In the genomic region with DNA sequence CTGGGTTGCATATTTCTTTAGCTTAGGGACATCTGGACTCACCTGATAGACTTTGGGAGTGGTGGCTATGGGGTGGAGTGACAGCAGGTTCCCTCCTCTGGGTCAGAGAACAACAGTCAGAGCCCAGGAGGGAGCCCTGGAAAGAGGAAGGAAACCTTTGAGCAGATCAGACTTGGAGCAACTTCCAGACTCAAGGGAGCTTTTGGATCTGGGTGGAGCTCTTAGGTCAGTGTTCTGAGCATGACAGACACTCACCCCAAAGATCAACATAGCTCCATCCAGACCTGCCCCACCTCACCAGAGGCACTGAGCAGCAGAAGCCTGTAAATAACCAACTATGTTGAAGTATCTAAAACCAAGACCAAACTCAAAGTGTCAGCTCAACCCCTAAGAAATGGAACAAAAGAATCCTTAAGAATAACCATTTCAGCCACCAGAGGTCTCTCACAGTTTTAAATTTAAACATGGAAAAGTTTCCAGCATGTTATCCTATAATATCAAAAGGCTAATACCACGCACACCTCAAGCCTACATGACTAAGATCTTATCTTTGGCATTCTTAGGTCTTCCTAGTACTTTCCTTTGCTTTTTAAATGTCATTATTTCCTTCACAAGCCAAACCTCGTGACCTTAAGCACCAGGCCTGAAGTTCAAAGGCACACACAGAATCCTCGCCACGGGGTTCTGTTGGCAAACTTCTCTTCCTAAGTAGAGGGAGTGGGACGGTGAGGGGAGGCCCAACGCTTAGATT, we compare ENCODE assay signal across 1 cellular context.
TF ChIP-seq lines count a peak whose summit lies in the region.

No MANE protein-coding gene starts in this region.

TF ChIP-seq in WTC11, 78 proteins besides CTCF, POLR2A, EP300 and RAD21 (continued from another document):
- TF ChIP-seq, protein P1, sequence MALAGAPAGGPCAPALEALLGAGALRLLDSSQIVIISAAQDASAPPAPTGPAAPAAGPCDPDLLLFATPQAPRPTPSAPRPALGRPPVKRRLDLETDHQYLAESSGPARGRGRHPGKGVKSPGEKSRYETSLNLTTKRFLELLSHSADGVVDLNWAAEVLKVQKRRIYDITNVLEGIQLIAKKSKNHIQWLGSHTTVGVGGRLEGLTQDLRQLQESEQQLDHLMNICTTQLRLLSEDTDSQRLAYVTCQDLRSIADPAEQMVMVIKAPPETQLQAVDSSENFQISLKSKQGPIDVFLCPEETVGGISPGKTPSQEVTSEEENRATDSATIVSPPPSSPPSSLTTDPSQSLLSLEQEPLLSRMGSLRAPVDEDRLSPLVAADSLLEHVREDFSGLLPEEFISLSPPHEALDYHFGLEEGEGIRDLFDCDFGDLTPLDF (CRISPR knock-in tag; IDR thresholded peaks at IDR 0.05): no peak
- TF ChIP-seq, protein P2, sequence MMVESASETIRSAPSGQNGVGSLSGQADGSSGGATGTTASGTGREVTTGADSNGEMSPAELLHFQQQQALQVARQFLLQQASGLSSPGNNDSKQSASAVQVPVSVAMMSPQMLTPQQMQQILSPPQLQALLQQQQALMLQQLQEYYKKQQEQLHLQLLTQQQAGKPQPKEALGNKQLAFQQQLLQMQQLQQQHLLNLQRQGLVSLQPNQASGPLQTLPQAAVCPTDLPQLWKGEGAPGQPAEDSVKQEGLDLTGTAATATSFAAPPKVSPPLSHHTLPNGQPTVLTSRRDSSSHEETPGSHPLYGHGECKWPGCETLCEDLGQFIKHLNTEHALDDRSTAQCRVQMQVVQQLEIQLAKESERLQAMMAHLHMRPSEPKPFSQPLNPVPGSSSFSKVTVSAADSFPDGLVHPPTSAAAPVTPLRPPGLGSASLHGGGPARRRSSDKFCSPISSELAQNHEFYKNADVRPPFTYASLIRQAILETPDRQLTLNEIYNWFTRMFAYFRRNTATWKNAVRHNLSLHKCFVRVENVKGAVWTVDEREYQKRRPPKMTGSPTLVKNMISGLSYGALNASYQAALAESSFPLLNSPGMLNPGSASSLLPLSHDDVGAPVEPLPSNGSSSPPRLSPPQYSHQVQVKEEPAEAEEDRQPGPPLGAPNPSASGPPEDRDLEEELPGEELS (CRISPR knock-in tag; IDR thresholded peaks at IDR 0.05): no peak
- TF ChIP-seq, protein P3, sequence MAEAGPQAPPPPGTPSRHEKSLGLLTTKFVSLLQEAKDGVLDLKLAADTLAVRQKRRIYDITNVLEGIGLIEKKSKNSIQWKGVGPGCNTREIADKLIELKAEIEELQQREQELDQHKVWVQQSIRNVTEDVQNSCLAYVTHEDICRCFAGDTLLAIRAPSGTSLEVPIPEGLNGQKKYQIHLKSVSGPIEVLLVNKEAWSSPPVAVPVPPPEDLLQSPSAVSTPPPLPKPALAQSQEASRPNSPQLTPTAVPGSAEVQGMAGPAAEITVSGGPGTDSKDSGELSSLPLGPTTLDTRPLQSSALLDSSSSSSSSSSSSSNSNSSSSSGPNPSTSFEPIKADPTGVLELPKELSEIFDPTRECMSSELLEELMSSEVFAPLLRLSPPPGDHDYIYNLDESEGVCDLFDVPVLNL (CRISPR knock-in tag; IDR thresholded peaks at IDR 0.05; ENCODE audit: borderline replicate concordance, low read depth): no peak
